Comparison of ENCODE assay signal across 31 cellular contexts in genomic region chr20:59153832-59154231, GRCh38. TPM values are rescaled to one million over a fixed set of nuclear protein-coding genes. Genes with fewer than 3 reads are reported as not detected.
DNase-seq lines count a peak whose midpoint lies in the region; ATAC-seq, FAIRE-seq and TF ChIP-seq lines count a peak whose summit lies in the region.
"Had no signal": no experiment of that assay in that cellular context is flagged by ENCODE, and none has a peak within 500 bp of the region (broad histone marks: within the 10 kb centered on the region; RNA-seq: fewer than 3 reads in every experiment).

No MANE protein-coding gene starts in this region.

- DNase-seq in activated CD4-positive, alpha-beta memory T cell treated with anti-CD3 and anti-CD28 coated beads for 36 hours, result peak; percentile 59
- DNase-seq in activated CD4-positive, alpha-beta memory T cell treated with anti-CD3 and anti-CD28 coated beads, Interleukin-2, amount 10 ng/mL, durations not matched to agents 7 days and 5 days, result no peak
- DNase-seq in Karpas-422, result peak; percentile 44
- peak; percentile 24 for DNase-seq in endodermal cell
- DNase-seq in D721Med (ENCODE audit: insufficient read length, low spot score), result no peak
- DNase-seq: H7; MM.1S; NCI-H1417; NCI-H2029; NCI-H524; NK-92 treated with Interleukin-12 subunit alpha and Interleukin-12 subunit beta, amount 100 ng/mL, for 24 hours; PC-9; SK-N-SH; stimulated activated CD4-positive, alpha-beta T cell treated with anti-CD3 and anti-CD28 coated beads, Interleukin-2, amount 100 ng/mL, for 24 hours; stimulated activated CD8-positive, alpha-beta memory T cell treated with anti-CD3 and anti-CD28 coated beads, Interleukin-4, amount 100 ng/mL, for 48 hours had no signal

- H3K4me2 ChIP-seq in BLaER1, result peak overlapping the region; percentile 74; the same call in 1 of the 2 replicates
- no peak overlapping the region for H3K4me2 ChIP-seq in Karpas-422 (ENCODE audit: low read depth, low read length, poor library complexity, severe bottlenecking)
- H3K4me2 ChIP-seq: KMS-11, PC-9, SK-N-SH, smooth muscle cell had no signal

- H3K9me3 ChIP-seq in BLaER1, result no peaks in the 10 kb centered on the region
- no peaks in the 10 kb centered on the region for H3K9me3 ChIP-seq in Karpas-422 (ENCODE audit: low read length)
- H3K9me3 ChIP-seq in endodermal cell (ENCODE audit: control insufficient read depth, low read length), result no peaks in the 10 kb centered on the region
- H3K9me3 ChIP-seq: breast epithelium, left lung, SK-N-SH, tibial artery, vagina had no signal

- no peaks in the 10 kb centered on the region for H3K27me3 ChIP-seq in BLaER1
- no peaks in the 10 kb centered on the region for H3K27me3 ChIP-seq in Karpas-422 (ENCODE audit: low read length)
- no peaks in the 10 kb centered on the region for H3K27me3 ChIP-seq in endodermal cell (ENCODE audit: control insufficient read depth, insufficient read depth, low read length, poor library complexity, severe bottlenecking)
- H3K27me3 ChIP-seq: breast epithelium, tibial artery, vagina had no signal

- ATAC-seq in GM19455 (IDR thresholded peaks at IDR 0.05; ENCODE audit: unreplicated experiment) (no peak), HG02678 (IDR thresholded peaks at IDR 0.05; ENCODE audit: unreplicated experiment) (no peak)
- ATAC-seq: activated naive CD4-positive, alpha-beta T cell treated with anti-CD3 and anti-CD28 coated beads, Interleukin-2, amount 50 U/mL, for 72 hours had no signal

- FAIRE-seq in D721Med (lab: Jason Lieb, UNC), result no peak
- FAIRE-seq: GM12892, islet of Langerhans had no signal

- no peak overlapping the region for H2AFZ ChIP-seq in Karpas-422 (ENCODE audit: low read length)
- H2AFZ ChIP-seq: PC-9 had no signal

- no peak overlapping the region for H3K4me3 Mint-ChIP-seq in activated CD4-positive, alpha-beta memory T cell treated with anti-CD3 and anti-CD28 coated beads for 36 hours
- no peak overlapping the region for H3K4me3 Mint-ChIP-seq in activated CD4-positive, alpha-beta memory T cell treated with anti-CD3 and anti-CD28 coated beads, Interleukin-2, amount 10 ng/mL, durations not matched to agents 7 days and 5 days
- no peak overlapping the region for H3K4me3 Mint-ChIP-seq in endodermal cell
- H3K4me3 Mint-ChIP-seq: T-helper 1 cell treated with Interleukin-12 subunit alpha and Interleukin-12 subunit beta and Interleukin-4 antibody, amounts not matched to agents 30 μg/mL and 1 μg/mL, for 36 hours had no signal

- 86 to 90% methylated on average over 1 to 2 of the region's 2 CpGs for WGBS in endodermal cell (ENCODE audit: insufficient coverage in 1 of 2, insufficient read length in 1 of 2), 2 experiments

- TF ChIP-seq CTCF in endodermal cell (conservative IDR thresholded peaks at IDR 0.05), result peak; percentile 22
- TF ChIP-seq CTCF in D721Med (IDR thresholded peaks at IDR 0.05; ENCODE audit: insufficient read depth, missing control alignments), result no peak

- H4K20me1 ChIP-seq in BLaER1 (no peaks in the 10 kb centered on the region), Karpas-422 (ENCODE audit: insufficient read depth, low read depth, low read length) (no peaks in the 10 kb centered on the region)

- H3K36me3 Mint-ChIP-seq in activated CD4-positive, alpha-beta memory T cell treated with anti-CD3 and anti-CD28 coated beads for 36 hours, result peaks cover 12% of the 10 kb centered on the region
- peaks cover 7% of the 10 kb centered on the region for H3K36me3 Mint-ChIP-seq in activated CD4-positive, alpha-beta memory T cell treated with anti-CD3 and anti-CD28 coated beads, Interleukin-2, amount 10 ng/mL, durations not matched to agents 7 days and 5 days (ENCODE audit: low read depth)
- no peaks in the 10 kb centered on the region for H3K36me3 Mint-ChIP-seq in endodermal cell (ENCODE audit: low read depth)

- no peaks in the 10 kb centered on the region for H3K27me3 Mint-ChIP-seq in activated CD4-positive, alpha-beta memory T cell treated with anti-CD3 and anti-CD28 coated beads for 36 hours
- peaks cover 4% of the 10 kb centered on the region for H3K27me3 Mint-ChIP-seq in activated CD4-positive, alpha-beta memory T cell treated with anti-CD3 and anti-CD28 coated beads, Interleukin-2, amount 10 ng/mL, durations not matched to agents 7 days and 5 days
- H3K27me3 Mint-ChIP-seq in endodermal cell (ENCODE audit: insufficient read depth), result peaks cover 7% of the 10 kb centered on the region

- no peaks in the 10 kb centered on the region for H3K9me2 ChIP-seq in Karpas-422 (replicated peaks; ENCODE audit: insufficient read depth, low read length)
- H3K9me2 ChIP-seq: SK-N-SH had no signal

- no peak overlapping the region for H3K9ac ChIP-seq in BLaER1
- no peak overlapping the region for H3K9ac ChIP-seq in Karpas-422 (ENCODE audit: low read length)
- no peak overlapping the region for H3K9ac ChIP-seq in endodermal cell (ENCODE audit: extremely low read depth, low read length, poor library complexity, severe bottlenecking)
- H3K9ac ChIP-seq: KMS-11, SK-N-SH had no signal

- H3K4me1 Mint-ChIP-seq in activated CD4-positive, alpha-beta memory T cell treated with anti-CD3 and anti-CD28 coated beads for 36 hours (ENCODE audit: low read depth), result peaks cover 92% of the 10 kb centered on the region
- H3K4me1 Mint-ChIP-seq in activated CD4-positive, alpha-beta memory T cell treated with anti-CD3 and anti-CD28 coated beads, Interleukin-2, amount 10 ng/mL, durations not matched to agents 7 days and 5 days, result peaks cover 73% of the 10 kb centered on the region
- H3K4me1 Mint-ChIP-seq in endodermal cell, result peaks cover 6% of the 10 kb centered on the region

- no peaks in the 10 kb centered on the region for H3K36me3 ChIP-seq in BLaER1
- no peaks in the 10 kb centered on the region for H3K36me3 ChIP-seq in Karpas-422 (ENCODE audit: insufficient read depth, low read length)
- H3K36me3 ChIP-seq in endodermal cell (ENCODE audit: control insufficient read depth, insufficient read depth, low read length), result no peaks in the 10 kb centered on the region
- H3K36me3 ChIP-seq: breast epithelium, left lung, tibial artery, vagina had no signal

- CTCF ChIA-PET in activated CD4-positive, alpha-beta memory T cell treated with anti-CD3 and anti-CD28 coated beads for 36 hours (lab: Charles Lee), result interaction anchor here (0.9 to 5.2 kb wide), 8 partner anchors 10 to 66 kb away, joined by 3 to 32 read pairs (median 6); partner anchors contain the start of gene ZNF831
- CTCF ChIA-PET in activated CD4-positive, alpha-beta memory T cell treated with anti-CD3 and anti-CD28 coated beads, Interleukin-2, amount 10 ng/mL, durations not matched to agents 7 days and 5 days (lab: Charles Lee), result interaction anchor here (1.2 to 1.7 kb wide), 4 partner anchors 10 to 53 kb away, joined by 3 to 4 read pairs (median 3); partner anchors contain the start of gene ZNF831

- H3K79me2 ChIP-seq in Karpas-422 (ENCODE audit: low read length), result no peaks in the 10 kb centered on the region

- H3K27ac ChIP-seq in BLaER1 (no peak overlapping the region), Karpas-422 (ENCODE audit: low read length) (no peak overlapping the region), endodermal cell (ENCODE audit: low read depth, low read length) (no peak overlapping the region)
- H3K27ac ChIP-seq: epithelial cell of prostate, HL-60, KMS-11, left lung, PC-9, vagina had no signal

- POLR2A ChIA-PET in activated CD4-positive, alpha-beta memory T cell treated with anti-CD3 and anti-CD28 coated beads for 36 hours (lab: Charles Lee), result interaction anchor here (1.4 to 8.7 kb wide), 2 partner anchors 11 to 122 kb away, joined by 3 to 97 read pairs; partner anchors contain the start of genes ATP5F1E and ZNF831
- POLR2A ChIA-PET in activated CD4-positive, alpha-beta memory T cell treated with anti-CD3 and anti-CD28 coated beads, Interleukin-2, amount 10 ng/mL, durations not matched to agents 7 days and 5 days (lab: Charles Lee), result interaction anchor here (0.6 to 11.8 kb wide), 4 partner anchors 12 to 53 kb away, joined by 3 to 144 read pairs (median 5); partner anchors contain the start of gene ZNF831

- H3K27ac Mint-ChIP-seq in activated CD4-positive, alpha-beta memory T cell treated with anti-CD3 and anti-CD28 coated beads for 36 hours, result no peak overlapping the region
- no peak overlapping the region for H3K27ac Mint-ChIP-seq in activated CD4-positive, alpha-beta memory T cell treated with anti-CD3 and anti-CD28 coated beads, Interleukin-2, amount 10 ng/mL, durations not matched to agents 7 days and 5 days
- H3K27ac Mint-ChIP-seq in endodermal cell, result no peak overlapping the region
- H3K27ac Mint-ChIP-seq: T-helper 1 cell treated with Interleukin-12 subunit alpha and Interleukin-12 subunit beta and Interleukin-4 antibody, amounts not matched to agents 30 μg/mL and 1 μg/mL, for 36 hours had no signal

- intact Hi-C loops in activated CD4-positive, alpha-beta memory T cell treated with anti-CD3 and anti-CD28 coated beads for 36 hours (cut with micrococcal nuclease), result no loop called here

- no peaks in the 10 kb centered on the region for H3K9me3 Mint-ChIP-seq in activated CD4-positive, alpha-beta memory T cell treated with anti-CD3 and anti-CD28 coated beads for 36 hours
- H3K9me3 Mint-ChIP-seq in activated CD4-positive, alpha-beta memory T cell treated with anti-CD3 and anti-CD28 coated beads, Interleukin-2, amount 10 ng/mL, durations not matched to agents 7 days and 5 days, result no peaks in the 10 kb centered on the region
- H3K9me3 Mint-ChIP-seq in endodermal cell, result no peaks in the 10 kb centered on the region
- H3K9me3 Mint-ChIP-seq: activated naive CD4-positive, alpha-beta T cell treated with anti-CD3 and anti-CD28 coated beads, Interleukin-2, amount 50 U/mL, for 72 hours; T-helper 1 cell treated with Interleukin-12 subunit alpha and Interleukin-12 subunit beta and Interleukin-4 antibody, amounts not matched to agents 30 μg/mL and 1 μg/mL, for 36 hours had no signal

- H3K4me1 ChIP-seq in BLaER1, result peaks cover 75% of the 10 kb centered on the region
- H3K4me1 ChIP-seq in Karpas-422 (ENCODE audit: low read length), result no peaks in the 10 kb centered on the region
- no peaks in the 10 kb centered on the region for H3K4me1 ChIP-seq in endodermal cell (ENCODE audit: control insufficient read depth, insufficient read depth, low read length)
- H3K4me1 ChIP-seq: left lung had no signal

- no peak overlapping the region for H3K4me3 ChIP-seq in BLaER1
- no peak overlapping the region for H3K4me3 ChIP-seq in Karpas-422 (ENCODE audit: low read length)
- H3K4me3 ChIP-seq in endodermal cell (ENCODE audit: low read length), result no peak overlapping the region
- H3K4me3 ChIP-seq: left lung, PC-9, smooth muscle cell, vagina had no signal

RNA-seq across cellular contexts. Expression of gene ZNF831, which starts 9.8 kb away (rescaled TPM):
- 1 to 10 TPM; 7.6 to 9.4 TPM for total RNA-seq in activated CD4-positive, alpha-beta memory T cell treated with anti-CD3 and anti-CD28 coated beads for 36 hours
- 10 to 100 TPM; 12.1 to 12.7 TPM for total RNA-seq in activated CD4-positive, alpha-beta memory T cell treated with anti-CD3 and anti-CD28 coated beads, Interleukin-2, amount 10 ng/mL, durations not matched to agents 7 days and 5 days
- total RNA-seq in Karpas-422 (2014; rRNA removed; shearing (Covaris generic); ENCODE audit: low replicate concordance), result 0.11 TPM in 1 of 2 replicates, not detected in the other
- total RNA-seq in endodermal cell, result not detected
- polyA plus RNA-seq in endodermal cell (2013, experiment 1 of 2), result not detected
- not detected for polyA plus RNA-seq in endodermal cell (2013, experiment 2 of 2)
- total RNA-seq: A172, H7, PC-9, smooth muscle cell had no signal
- polyA plus RNA-seq: SK-N-SH, smooth muscle cell had no signal

Comparison
In these comparisons a context has a peak if more than half of its experiments do, and no peak if none do; other contexts are left out.
1. DNase-seq: peak in activated CD4-positive, alpha-beta memory T cell treated with anti-CD3 and anti-CD28 coated beads for 36 hours (single experiment), Karpas-422 (single experiment) and endodermal cell (single experiment); none in activated CD4-positive, alpha-beta memory T cell treated with anti-CD3 and anti-CD28 coated beads, Interleukin-2, amount 10 ng/mL, durations not matched to agents 7 days and 5 days (single experiment) and D721Med (single experiment).